19 cellular contexts compared by ENCODE assay signal in the genomic region with DNA sequence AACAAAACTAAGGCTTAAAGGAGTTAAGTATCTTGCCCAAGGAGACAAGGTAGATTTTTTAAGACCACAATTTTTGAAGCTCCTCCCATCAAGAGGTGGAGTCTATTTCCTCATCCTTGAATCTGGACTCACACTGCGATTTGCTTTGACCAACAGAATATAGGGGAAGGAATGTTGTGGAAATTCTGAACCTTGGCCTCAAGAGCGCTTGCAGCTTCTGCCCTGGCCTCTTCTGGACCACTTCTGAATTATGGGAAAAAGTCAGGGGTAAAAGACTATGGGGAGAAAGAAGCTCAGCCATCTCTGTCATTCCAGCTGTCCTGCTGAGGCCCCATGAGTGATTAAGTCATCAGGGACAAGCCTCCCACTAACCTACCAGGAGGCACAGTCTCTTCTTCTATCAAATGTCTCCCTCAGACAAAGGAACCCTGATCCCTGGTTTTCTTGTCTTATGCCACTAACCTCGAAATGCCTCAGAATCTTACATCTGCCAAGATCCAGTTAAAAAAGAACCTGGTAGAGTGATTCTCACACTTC.
"Had no signal": no experiment of that assay in that cellular context is flagged by ENCODE, and none has a peak within 500 bp of the region (broad histone marks: within the 10 kb centered on the region; RNA-seq: fewer than 3 reads in every experiment).

No MANE protein-coding gene starts in this region.

- H3K27ac ChIP-seq: ovary, psoas muscle had no signal

- H3K27me3 Mint-ChIP-seq: activated CD4-positive, alpha-beta T cell treated with anti-CD3 and anti-CD28 coated beads, Interleukin-2, amount 10 ng/mL, durations not matched to agents 7 days and 5 days; activated naive CD4-positive, alpha-beta T cell treated with anti-CD3 and anti-CD28 coated beads, Interleukin-2, amount 10 ng/mL, durations not matched to agents 7 days and 5 days; dendritic cell treated with granulocyte-macrophage colony-stimulating factor and Interleukin-4, amounts not matched to agents 40 ng/mL and 50 ng/mL, for 4 days; memory B cell; naive thymus-derived CD8-positive, alpha-beta T cell had no signal

- H3K36me3 Mint-ChIP-seq: activated naive CD4-positive, alpha-beta T cell treated with anti-CD3 and anti-CD28 coated beads, Interleukin-2, amount 10 ng/mL, durations not matched to agents 7 days and 5 days had no signal

- ATAC-seq: activated CD4-positive, CD25-positive, alpha-beta regulatory T cell treated with anti-CD3 and anti-CD28 coated beads, Interleukin-2, amount 50 U/mL, for 24 hours; mucosa of descending colon; naive thymus-derived CD8-positive, alpha-beta T cell; psoas muscle; right cardiac atrium had no signal

- DNase-seq: activated CD4-positive, alpha-beta T cell treated with anti-CD3 and anti-CD28 coated beads, Interleukin-2, amount 10 ng/mL, durations not matched to agents 7 days and 5 days; activated CD8-positive, alpha-beta memory T cell treated with anti-CD3 and anti-CD28 coated beads, Interleukin-2, amount 50 U/mL, for 48 hours; activated effector memory CD4-positive, alpha-beta T cell treated with Interleukin-2 at 50 U/mL for 16 hours; activated naive CD4-positive, alpha-beta T cell treated with anti-CD3 and anti-CD28 coated beads, Interleukin-2, amount 10 ng/mL, durations not matched to agents 7 days and 5 days; activated T-cell treated with anti-CD3 and anti-CD28 coated beads, Interleukin-2, amount 50 U/mL, for 48 hours; cerebellar nuclear complex; effector memory CD4-positive, alpha-beta T cell; mucosa of descending colon; naive thymus-derived CD8-positive, alpha-beta T cell; ovary; psoas muscle; right cardiac atrium; small intestine; stimulated activated CD4-positive, alpha-beta T cell treated with anti-CD3 and anti-CD28 coated beads, Interleukin-15, amount 100 ng/mL, for 24 hours; stimulated activated CD4-positive, alpha-beta T cell treated with anti-CD3 and anti-CD28 coated beads, Interleukin-4, amount 100 ng/mL, for 1 hour had no signal

- H3K4me1 ChIP-seq: psoas muscle had no signal

- H3K4me1 Mint-ChIP-seq: activated CD4-positive, alpha-beta T cell treated with anti-CD3 and anti-CD28 coated beads, Interleukin-2, amount 10 ng/mL, durations not matched to agents 7 days and 5 days; activated naive CD4-positive, alpha-beta T cell treated with anti-CD3 and anti-CD28 coated beads, Interleukin-2, amount 10 ng/mL, durations not matched to agents 7 days and 5 days had no signal

- H3K9me3 Mint-ChIP-seq: activated CD4-positive, alpha-beta T cell treated with anti-CD3 and anti-CD28 coated beads, Interleukin-2, amount 10 ng/mL, durations not matched to agents 7 days and 5 days; activated naive CD4-positive, alpha-beta T cell treated with anti-CD3 and anti-CD28 coated beads, Interleukin-2, amount 10 ng/mL, durations not matched to agents 7 days and 5 days; dendritic cell treated with granulocyte-macrophage colony-stimulating factor and Interleukin-4, amounts not matched to agents 40 ng/mL and 50 ng/mL, for 4 days; memory B cell; naive thymus-derived CD8-positive, alpha-beta T cell had no signal

- H3K36me3 ChIP-seq: ovary had no signal

- H3K27ac Mint-ChIP-seq: activated CD4-positive, alpha-beta T cell treated with anti-CD3 and anti-CD28 coated beads, Interleukin-2, amount 10 ng/mL, durations not matched to agents 7 days and 5 days; activated naive CD4-positive, alpha-beta T cell treated with anti-CD3 and anti-CD28 coated beads, Interleukin-2, amount 10 ng/mL, durations not matched to agents 7 days and 5 days; dendritic cell treated with granulocyte-macrophage colony-stimulating factor and Interleukin-4, amounts not matched to agents 40 ng/mL and 50 ng/mL, for 4 days; memory B cell had no signal

- H3K4me3 ChIP-seq: mucosa of descending colon, ovary, psoas muscle had no signal

- H3K27me3 ChIP-seq: ovary had no signal

- FAIRE-seq: bronchial epithelial cell, small intestine had no signal

- H3K9me3 ChIP-seq: mucosa of descending colon, ovary, psoas muscle had no signal

- H3K4me3 Mint-ChIP-seq: activated CD4-positive, alpha-beta T cell treated with anti-CD3 and anti-CD28 coated beads, Interleukin-2, amount 10 ng/mL, durations not matched to agents 7 days and 5 days; activated naive CD4-positive, alpha-beta T cell treated with anti-CD3 and anti-CD28 coated beads, Interleukin-2, amount 10 ng/mL, durations not matched to agents 7 days and 5 days; dendritic cell treated with granulocyte-macrophage colony-stimulating factor and Interleukin-4, amounts not matched to agents 40 ng/mL and 50 ng/mL, for 4 days; memory B cell; naive thymus-derived CD8-positive, alpha-beta T cell had no signal
